22 cellular contexts compared by ENCODE assay signal in genomic region chr4:35965300-35965699, GRCh38.
DNase-seq lines count a peak whose midpoint lies in the region; ATAC-seq and TF ChIP-seq lines count a peak whose summit lies in the region.
"Had no signal": no experiment of that assay in that cellular context is flagged by ENCODE, and none has a peak within 500 bp of the region (broad histone marks: within the 10 kb centered on the region; RNA-seq: fewer than 3 reads in every experiment).

No MANE protein-coding gene starts in this region.

- no peaks in the 10 kb centered on the region for H3K27me3 ChIP-seq in Caco-2 (replicated peaks; ENCODE audit: control insufficient read depth, insufficient read depth, low read length)
- H3K27me3 ChIP-seq: ascending aorta; BLaER1 treated with 17β-estradiol and CSF1 and Interleukin-3, amounts not matched to agents 10 nM and 100 nM; upper lobe of left lung had no signal

- H3K27me3 Mint-ChIP-seq in Caco-2 (ENCODE audit: insufficient read depth, unreplicated experiment) = peaks cover 3% of the 10 kb centered on the region
- H3K27me3 Mint-ChIP-seq in activated T-helper 2 cell treated with anti-CD3 and anti-CD28 coated beads, Interferon-gamma antibody, Interleukin-2, Interleukin-4, amounts not matched to agents 10 μg/mL and 5 μg/mL and 100 μg/mL, durations not matched to agents 14 hours and 24 hours and 36 hours (ENCODE audit: low read depth) = no peaks in the 10 kb centered on the region
- H3K27me3 Mint-ChIP-seq: effector memory CD8-positive, alpha-beta T cell; stimulated activated naive CD8-positive, alpha-beta T cell treated with anti-CD3 and anti-CD28 coated beads, Interleukin-15, Interleukin-2, amounts not matched to agents 100 ng/mL and 50 ng/mL, for 24 hours had no signal

- no peaks in the 10 kb centered on the region for H3K9me3 ChIP-seq in Caco-2
- H3K9me3 ChIP-seq: A549; ascending aorta; BLaER1 treated with 17β-estradiol and CSF1 and Interleukin-3, amounts not matched to agents 10 nM and 100 nM; upper lobe of left lung had no signal

- BruUV-seq in Caco-2 (replicated peaks; lab: Mats Ljungman, UMichigan) = no TSS peak

- H3K27ac Mint-ChIP-seq in Caco-2 (ENCODE audit: unreplicated experiment) = no peak overlapping the region
- H3K27ac Mint-ChIP-seq in activated T-helper 2 cell treated with anti-CD3 and anti-CD28 coated beads, Interferon-gamma antibody, Interleukin-2, Interleukin-4, amounts not matched to agents 10 μg/mL and 5 μg/mL and 100 μg/mL, durations not matched to agents 14 hours and 24 hours and 36 hours = no peak overlapping the region
- H3K27ac Mint-ChIP-seq: effector memory CD8-positive, alpha-beta T cell; stimulated activated naive CD8-positive, alpha-beta T cell treated with anti-CD3 and anti-CD28 coated beads, Interleukin-15, Interleukin-2, amounts not matched to agents 100 ng/mL and 50 ng/mL, for 24 hours had no signal

- intact Hi-C loops in Caco-2 (cut with micrococcal nuclease; ENCODE audit: unreplicated experiment) = no loop called here
- intact Hi-C loops in activated T-helper 2 cell treated with anti-CD3 and anti-CD28 coated beads, Interferon-gamma antibody, Interleukin-2, Interleukin-4, amounts not matched to agents 10 μg/mL and 5 μg/mL and 100 μg/mL, durations not matched to agents 14 hours and 24 hours and 36 hours (cut with micrococcal nuclease) = no loop called here

- POLR2A ChIA-PET in Caco-2 (lab: Charles Lee) = no interaction called here

- H3K4me3 Mint-ChIP-seq in Caco-2 (ENCODE audit: unreplicated experiment) = no peak overlapping the region
- H3K4me3 Mint-ChIP-seq in activated T-helper 2 cell treated with anti-CD3 and anti-CD28 coated beads, Interferon-gamma antibody, Interleukin-2, Interleukin-4, amounts not matched to agents 10 μg/mL and 5 μg/mL and 100 μg/mL, durations not matched to agents 14 hours and 24 hours and 36 hours (ENCODE audit: low read depth) = no peak overlapping the region
- H3K4me3 Mint-ChIP-seq: effector memory CD8-positive, alpha-beta T cell; stimulated activated naive CD8-positive, alpha-beta T cell treated with anti-CD3 and anti-CD28 coated beads, Interleukin-15, Interleukin-2, amounts not matched to agents 100 ng/mL and 50 ng/mL, for 24 hours had no signal

- CTCF ChIA-PET in Caco-2 (lab: Charles Lee) = no interaction called here

- H3K4me1 Mint-ChIP-seq in Caco-2 (ENCODE audit: low read depth, unreplicated experiment) = no peaks in the 10 kb centered on the region
- no peaks in the 10 kb centered on the region for H3K4me1 Mint-ChIP-seq in activated T-helper 2 cell treated with anti-CD3 and anti-CD28 coated beads, Interferon-gamma antibody, Interleukin-2, Interleukin-4, amounts not matched to agents 10 μg/mL and 5 μg/mL and 100 μg/mL, durations not matched to agents 14 hours and 24 hours and 36 hours (ENCODE audit: low read depth)

- DNase-seq in iPS-NIHi11 (ENCODE audit: low spot score) (no peak), Caco-2 (no peak)
- DNase-seq in stimulated activated naive CD4-positive, alpha-beta T cell (lab: John Stamatoyannopoulos, UW) = no peak
- no peak for DNase-seq in activated T-helper 2 cell treated with anti-CD3 and anti-CD28 coated beads, Interferon-gamma antibody, Interleukin-2, Interleukin-4, amounts not matched to agents 10 μg/mL and 5 μg/mL and 100 μg/mL, durations not matched to agents 14 hours and 24 hours and 36 hours (ENCODE audit: low spot score)
- DNase-seq: activated CD4-positive, alpha-beta T cell treated with anti-CD3 and anti-CD28 coated beads for 48 hours; activated CD8-positive, alpha-beta memory T cell treated with anti-CD3 and anti-CD28 coated beads, Interleukin-2, amount 50 U/mL, for 4 hours; activated gamma-delta T cell treated with Interleukin-2 at 50 U/mL for 16 hours; cerebellar nuclear complex; effector memory CD8-positive, alpha-beta T cell; IMR-90; NCI-H345; SW 1271; upper lobe of left lung had no signal

- H3K36me3 ChIP-seq in Caco-2 (ENCODE audit: control insufficient read depth, insufficient read depth, low read length) = no peaks in the 10 kb centered on the region
- H3K36me3 ChIP-seq: ascending aorta; BLaER1 treated with 17β-estradiol and CSF1 and Interleukin-3, amounts not matched to agents 10 nM and 100 nM; upper lobe of left lung had no signal

- no peaks in the 10 kb centered on the region for H3K4me1 ChIP-seq in Caco-2
- H3K4me1 ChIP-seq: A549; ascending aorta; BLaER1 treated with 17β-estradiol and CSF1 and Interleukin-3, amounts not matched to agents 10 nM and 100 nM; upper lobe of left lung had no signal

- H3K9me3 Mint-ChIP-seq in Caco-2 (ENCODE audit: unreplicated experiment) = no peaks in the 10 kb centered on the region
- no peaks in the 10 kb centered on the region for H3K9me3 Mint-ChIP-seq in activated T-helper 2 cell treated with anti-CD3 and anti-CD28 coated beads, Interferon-gamma antibody, Interleukin-2, Interleukin-4, amounts not matched to agents 10 μg/mL and 5 μg/mL and 100 μg/mL, durations not matched to agents 14 hours and 24 hours and 36 hours
- H3K9me3 Mint-ChIP-seq: effector memory CD8-positive, alpha-beta T cell; stimulated activated naive CD8-positive, alpha-beta T cell treated with anti-CD3 and anti-CD28 coated beads, Interleukin-15, Interleukin-2, amounts not matched to agents 100 ng/mL and 50 ng/mL, for 24 hours had no signal

- TF ChIP-seq CTCF in Caco-2 (IDR thresholded peaks at IDR 0.05; ENCODE audit: insufficient read depth in 1 of 2, low read depth in 1 of 2, low read length in 1 of 2, severe bottlenecking in 1 of 2, unreplicated experiment in 1 of 2) = no peak

- no peaks in the 10 kb centered on the region for H3K36me3 Mint-ChIP-seq in Caco-2 (ENCODE audit: insufficient read depth, unreplicated experiment)
- H3K36me3 Mint-ChIP-seq in activated T-helper 2 cell treated with anti-CD3 and anti-CD28 coated beads, Interferon-gamma antibody, Interleukin-2, Interleukin-4, amounts not matched to agents 10 μg/mL and 5 μg/mL and 100 μg/mL, durations not matched to agents 14 hours and 24 hours and 36 hours (ENCODE audit: low read depth) = no peaks in the 10 kb centered on the region

- peak; percentile 88 for ATAC-seq in GM18861 (IDR thresholded peaks at IDR 0.05; ENCODE audit: unreplicated experiment)
- peak; percentile 56 for ATAC-seq in GM21515 (IDR thresholded peaks at IDR 0.05; ENCODE audit: unreplicated experiment)
- ATAC-seq in HG03066 (IDR thresholded peaks at IDR 0.05; ENCODE audit: low read depth, unreplicated experiment) = peak; percentile 61
- ATAC-seq in HG03558 (IDR thresholded peaks at IDR 0.05; ENCODE audit: extremely low read depth, unreplicated experiment) = peak; percentile 43
- ATAC-seq: A549; effector memory CD8-positive, alpha-beta T cell; sciatic nerve had no signal

- no peak overlapping the region for H3K4me3 ChIP-seq in Caco-2 (ENCODE audit: low read depth, low read length)
- H3K4me3 ChIP-seq: A549; ascending aorta; BLaER1 treated with 17β-estradiol and CSF1 and Interleukin-3, amounts not matched to agents 10 nM and 100 nM; upper lobe of left lung had no signal
